ENCODE assay signal across 8 cellular contexts in genomic region chr16:56451753-56452689, GRCh38. TPM values are rescaled to one million over a fixed set of nuclear protein-coding genes. Genes with fewer than 3 reads are reported as not detected.
DNase-seq lines count a peak whose midpoint lies in the region; ATAC-seq and TF ChIP-seq lines count a peak whose summit lies in the region.

No MANE protein-coding gene starts in this region.

- TF ChIP-seq CTCF in mesothelial cell of epicardium (IDR thresholded peaks at IDR 0.05; ENCODE audit: unreplicated experiment), result no peak
- TF ChIP-seq CTCF in vagina (IDR thresholded peaks at IDR 0.05), result no peak

- ATAC-seq in GM21576 (IDR thresholded peaks at IDR 0.05; ENCODE audit: unreplicated experiment), result peak; percentile 33
- ATAC-seq in T-cell (replicated peaks in 1 of 4), result peak; percentile 34 to 49 (median 41)

- H3K27ac ChIP-seq in vagina, result peak overlapping the region; percentile 68

- peak; percentile 57 to 71 for DNase-seq in NOMO-1 (lab: John Stamatoyannopoulos, UW; ENCODE audit: unreplicated experiment in 2 of 2)
- no peak for DNase-seq in NOMO-1 treated with dmso at 0.1 percent for 144 hours (lab: John Stamatoyannopoulos, UW; ENCODE audit: unreplicated experiment)
- peak; percentile 61 for DNase-seq in HT-29 (ENCODE audit: low spot score)
- peak in 1 of 34 experiments; percentile 3 for DNase-seq in T-cell
- peak in 1 of 2 experiments; percentile 37 for DNase-seq in mesothelial cell of epicardium (ENCODE audit: low spot score in 2 of 2, unreplicated experiment in 2 of 2)
- DNase-seq in vagina (ENCODE audit: extremely low spot score in 2 of 2), result peak in 1 of 2 donors; percentile 87

- no peaks in the 10 kb centered on the region for H3K27me3 Mint-ChIP-seq in T-cell
- H3K27me3 Mint-ChIP-seq in mesothelial cell of epicardium (ENCODE audit: low read depth), result no peaks in the 10 kb centered on the region

- H3K4me1 Mint-ChIP-seq in T-cell (peaks cover 57 to 65% (median 60%) of the 10 kb centered on the region in 3 donors), mesothelial cell of epicardium (peaks cover 34% of the 10 kb centered on the region)

- no peaks in the 10 kb centered on the region for H3K27me3 ChIP-seq in endocrine pancreas (ENCODE audit: control insufficient read depth, insufficient read depth, low read length)
- H3K27me3 ChIP-seq in vagina, result no peaks in the 10 kb centered on the region

- H3K36me3 ChIP-seq in endocrine pancreas (ENCODE audit: control insufficient read depth, insufficient read depth, low read length), result no peaks in the 10 kb centered on the region
- H3K36me3 ChIP-seq in vagina, result peaks cover 0 to 32% of the 10 kb centered on the region in 2 donors

- H3K9ac ChIP-seq in endocrine pancreas (ENCODE audit: control insufficient read depth, insufficient read depth, low read length), result peak overlapping the region; percentile 85

- no peak for TF ChIP-seq POLR2A in vagina (IDR thresholded peaks at IDR 0.05)

- intact Hi-C loops in vagina (cut with DNase I), result no loop called here

- no peaks in the 10 kb centered on the region for H3K9me3 Mint-ChIP-seq in T-cell
- H3K9me3 Mint-ChIP-seq in mesothelial cell of epicardium, result no peaks in the 10 kb centered on the region

- H3K4me3 Mint-ChIP-seq in T-cell (peak overlapping the region; percentile 94 to 98 (median 94)), mesothelial cell of epicardium (peak overlapping the region; percentile 94)

- POLR2A ChIA-PET in T-cell (lab: Charles Lee), result interaction anchor here (0.5 to 1.0 kb wide), 6 partner anchors 8 to 718 kb away, joined by 3 to 6 read pairs (median 4); no protein-coding TSS in a partner anchor

- H3K36me3 Mint-ChIP-seq in T-cell, result peaks cover 38% of the 10 kb centered on the region
- peaks cover 21% of the 10 kb centered on the region for H3K36me3 Mint-ChIP-seq in mesothelial cell of epicardium

- peak overlapping the region; percentile 94 to 95 for H3K27ac Mint-ChIP-seq in T-cell
- peak overlapping the region; percentile 98 for H3K27ac Mint-ChIP-seq in mesothelial cell of epicardium

- H3K9me3 ChIP-seq in endocrine pancreas (ENCODE audit: control insufficient read depth, low read length) (no peaks in the 10 kb centered on the region), vagina (no peaks in the 10 kb centered on the region)

- peak overlapping the region; percentile 74 for H3K4me3 ChIP-seq in endocrine pancreas (ENCODE audit: control insufficient read depth, insufficient read depth, low read length)
- peak overlapping the region; percentile 66 to 72 for H3K4me3 ChIP-seq in vagina

- CTCF ChIA-PET in T-cell (lab: Charles Lee), result interaction anchor here in 1 of 2 donors (0.8 to 1.5 kb wide), 4 partner anchors 26 to 537 kb away, joined by 3 to 4 read pairs (median 3); partner anchors contain the start of gene NLRC5

- H3K4me1 ChIP-seq in endocrine pancreas (ENCODE audit: control insufficient read depth, insufficient read depth, low read length), result peaks cover 11% of the 10 kb centered on the region
- peaks cover 42% of the 10 kb centered on the region for H3K4me1 ChIP-seq in vagina

RNA-seq across cellular contexts. Expression of gene OGFOD1, which starts 0.7 kb away (rescaled TPM):
- total RNA-seq in HT-29 (2014; rRNA removed; shearing (Covaris generic)), result 34.2 and 43.2 TPM in 2 replicates
- total RNA-seq in T-cell (10 to 100 TPM; 18.1 to 49.9 (median 47.5) TPM), mesothelial cell of epicardium (34.3 to 37.2 TPM (median 35.5 TPM) in 3 replicates), vagina (14.5 TPM)

RNA-seq across cellular contexts. Expression of gene NUDT21, which starts 0.9 kb away (rescaled TPM):
- total RNA-seq in HT-29 (2014; rRNA removed; shearing (Covaris generic)), result 165 and 185 TPM in 2 replicates
- total RNA-seq in T-cell (10 to 100 TPM; 90.0 to 98.8 (median 98.4) TPM), mesothelial cell of epicardium (134 to 141 TPM (median 136 TPM) in 3 replicates), vagina (38.1 TPM)

RNA-seq across cellular contexts. Expression of gene AMFR, which starts 26.7 kb away (rescaled TPM):
- 75.9 and 82.9 TPM in 2 replicates for total RNA-seq in HT-29 (2014; rRNA removed; shearing (Covaris generic))
- total RNA-seq in T-cell (10 to 100 TPM; 60.4 to 71.9 (median 68.4) TPM), mesothelial cell of epicardium (54.6 to 60.0 TPM (median 58.1 TPM) in 3 replicates), vagina (132 TPM)
